In the genomic region with DNA sequence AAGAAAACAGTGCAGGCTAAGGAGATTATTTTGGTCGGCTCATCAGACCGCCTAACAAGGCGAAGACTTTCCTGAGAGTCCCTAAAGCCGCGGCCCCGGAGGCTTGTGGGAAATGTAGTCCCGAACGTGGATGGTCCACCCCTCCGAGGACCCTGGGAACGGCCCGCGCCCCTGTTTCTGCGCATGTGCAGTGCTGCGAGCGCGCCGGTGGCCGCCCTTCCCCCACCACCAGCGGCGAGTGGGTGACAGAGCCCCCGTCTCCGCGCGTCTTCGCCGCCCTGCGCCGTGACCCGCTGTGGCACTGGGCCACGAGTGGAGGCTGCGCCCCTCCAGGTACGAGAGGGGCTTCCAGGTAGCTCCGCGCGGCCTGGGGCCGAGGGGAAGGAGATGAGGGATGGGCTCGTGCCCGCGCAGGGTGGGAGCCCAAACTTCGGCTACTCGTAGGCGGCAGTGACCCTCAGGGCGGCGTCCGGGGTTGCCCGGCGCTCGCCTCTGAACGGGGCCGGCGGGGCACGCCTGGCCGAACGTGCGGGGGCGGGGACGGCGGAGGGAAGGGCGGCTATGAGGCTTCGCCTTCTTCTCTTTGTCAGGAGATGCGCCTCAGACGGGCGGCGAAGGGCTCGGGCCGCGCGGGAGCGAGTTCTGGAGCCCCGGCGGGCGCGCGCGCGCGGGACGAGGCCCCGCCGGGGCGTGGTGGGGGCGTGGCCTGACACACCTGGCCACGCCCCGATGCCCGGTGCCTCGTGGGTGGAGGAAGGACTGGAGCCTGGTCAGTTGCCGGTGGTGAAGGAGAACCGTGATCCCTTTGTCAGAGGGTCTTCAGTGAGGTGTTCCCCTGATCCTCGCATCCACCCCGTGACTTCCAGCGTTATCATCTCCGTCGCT, we compare ENCODE assay signal across 8 cellular contexts. TPM values are rescaled to one million over a fixed set of nuclear protein-coding genes. Genes with fewer than 3 reads are reported as not detected.
A peak's percentile ranks its signal among the peaks of the same experiment; 100 is the strongest.
DNase-seq lines count a peak whose midpoint lies in the region; ATAC-seq and TF ChIP-seq lines count a peak whose summit lies in the region.

A gene (plus strand): TSS at position 214 of the 885 bp plus-strand sequence. CDS start 4,428 bp downstream, outside the sequence.

- in situ Hi-C loops in Panc1 (cut with HindIII; ENCODE audit: low pct_unique_long_range_greater_than_20kb, low sequenced_read_pairs) = no loop called here

- H4K20me1 ChIP-seq in KMS-11 (ENCODE audit: insufficient read depth) = no peaks in the 10 kb centered on the region

- BruUV-seq in Panc1 (replicated peaks; lab: Mats Ljungman, UMichigan) = no TSS peak

- no peaks in the 10 kb centered on the region for H3K27me3 ChIP-seq in KMS-11 (ENCODE audit: insufficient read depth, low read depth)
- no peaks in the 10 kb centered on the region for H3K27me3 ChIP-seq in Panc1 (ENCODE audit: control insufficient read depth, insufficient read depth, low read length)
- no peaks in the 10 kb centered on the region for H3K27me3 ChIP-seq in muscle layer of colon (ENCODE audit: control insufficient read depth in 1 of 2, insufficient read depth in 2 of 2, low read length in 2 of 2)

- H3K9me3 ChIP-seq in Panc1 (ENCODE audit: control insufficient read depth, insufficient read depth, low read depth, low read length) (peaks cover 24% of the 10 kb centered on the region; the same call in 1 of the 2 replicates), muscle layer of colon (ENCODE audit: low read length) (no peaks in the 10 kb centered on the region)

- H3K36me3 ChIP-seq in KMS-11 (ENCODE audit: insufficient read depth) = no peaks in the 10 kb centered on the region; the same call in 1 of the 2 replicates
- H3K36me3 ChIP-seq in Panc1 (ENCODE audit: control insufficient read depth, insufficient read depth, low read length) = no peaks in the 10 kb centered on the region
- H3K36me3 ChIP-seq in muscle layer of colon (ENCODE audit: insufficient read depth, low read length) = peaks cover 7% of the 10 kb centered on the region

- no peaks in the 10 kb centered on the region for H3K27me3 Mint-ChIP-seq in activated T-cell treated with anti-CD3 and anti-CD28 coated beads, Interleukin-2, amount 50 U/mL, for 24 hours

- ATAC-seq in GM21786 (IDR thresholded peaks at IDR 0.05; ENCODE audit: unreplicated experiment) (peak; percentile 87), Panc1 (peak; percentile 95), esophagus mucosa (peak; percentile 96)

- H3K4me3 ChIP-seq in KMS-11 (IDR thresholded peaks at IDR 0.05; ENCODE audit: insufficient read depth, low read depth, low read length) = peak within 1 kb of the TSS; percentile 33
- peak within 1 kb of the TSS; percentile 76 to 85 for H3K4me3 ChIP-seq in Panc1 (ENCODE audit: low read depth in 2 of 2, low read length in 2 of 2)
- peak within 1 kb of the TSS; percentile 84 to 100 for H3K4me3 ChIP-seq in muscle layer of colon (ENCODE audit: low read depth in 1 of 2, low read length in 2 of 2)

- H3K79me2 ChIP-seq in KMS-11 (ENCODE audit: insufficient read depth, low read depth) = peaks cover 19% of the 10 kb centered on the region; the same call in 1 of the 2 replicates

- CTCF ChIA-PET in Panc1 (lab: Charles Lee) = no interaction called here

- H3K27ac Mint-ChIP-seq in activated T-cell treated with anti-CD3 and anti-CD28 coated beads, Interleukin-2, amount 50 U/mL, for 24 hours = peak within 1 kb of the TSS; percentile 89

- peaks cover 22% of the 10 kb centered on the region for H3K9me3 Mint-ChIP-seq in activated T-cell treated with anti-CD3 and anti-CD28 coated beads, Interleukin-2, amount 50 U/mL, for 24 hours

- peak within 1 kb of the TSS; percentile 88 for H3K4me3 Mint-ChIP-seq in activated T-cell treated with anti-CD3 and anti-CD28 coated beads, Interleukin-2, amount 50 U/mL, for 24 hours

- peak within 1 kb of the TSS; percentile 99 for H2AFZ ChIP-seq in KMS-11 (ENCODE audit: low read depth)

- DNase-seq in DMS79 treated with DMSO at 0.1 percent for 48 hours (lab: John Stamatoyannopoulos, UW) (peak; percentile 72), Panc1 (ENCODE audit: low read depth, low spot score) (no peak)
- DNase-seq in activated T-cell treated with anti-CD3 and anti-CD28 coated beads, Interleukin-2, amount 50 U/mL, for 24 hours = peak; percentile 97
- DNase-seq in stimulated activated CD8-positive, alpha-beta memory T cell treated with anti-CD3 and anti-CD28 coated beads, Interleukin-7, amount 100 ng/mL, for 1 hour (ENCODE audit: low read depth in 2 of 2) = peak; percentile 91 to 92

- peak within 1 kb of the TSS; percentile 67 for H3K4me2 ChIP-seq in KMS-11

- intact Hi-C loops in Panc1 (cut with micrococcal nuclease; ENCODE audit: unreplicated experiment) = no loop called here

- H3K4me1 ChIP-seq in KMS-11 (ENCODE audit: low read depth, poor library complexity, severe bottlenecking) (peaks cover 6% of the 10 kb centered on the region), Panc1 (ENCODE audit: control insufficient read depth, insufficient read depth, low read length) (no peaks in the 10 kb centered on the region), muscle layer of colon (ENCODE audit: insufficient read depth, low read length) (peaks cover 8% of the 10 kb centered on the region)

- POLR2A ChIA-PET in Panc1 (lab: Charles Lee) = interaction anchor here (0.6 kb wide), 1 partner anchor 24 kb away, joined by 4 read pairs; no protein-coding TSS in a partner anchor

- peaks cover 44% of the 10 kb centered on the region for H3K4me1 Mint-ChIP-seq in activated T-cell treated with anti-CD3 and anti-CD28 coated beads, Interleukin-2, amount 50 U/mL, for 24 hours (ENCODE audit: low read depth)

- H3K9ac ChIP-seq in KMS-11 (peak within 1 kb of the TSS; percentile 93), muscle layer of colon (ENCODE audit: low read length) (peak within 1 kb of the TSS; percentile 39)

- H3K36me3 Mint-ChIP-seq in activated T-cell treated with anti-CD3 and anti-CD28 coated beads, Interleukin-2, amount 50 U/mL, for 24 hours (ENCODE audit: low read depth) = peaks cover 41% of the 10 kb centered on the region

- TF ChIP-seq CTCF in KMS-11 (conservative IDR thresholded peaks at IDR 0.05; ENCODE audit: low read depth, low read length) (no peak), Panc1 (IDR thresholded peaks at IDR 0.05) (no peak)

- H3K27ac ChIP-seq in KMS-11 (peak within 1 kb of the TSS; percentile 82), Panc1 (ENCODE audit: low read length) (peak within 1 kb of the TSS; percentile 84), muscle layer of colon (ENCODE audit: low read depth, low read length) (peak within 1 kb of the TSS; percentile 100)

RNA-seq across cellular contexts. Expression of the gene that starts here (rescaled TPM):
- total RNA-seq in Panc1 (2021; ENCODE audit: unreplicated experiment) (10.0 TPM), esophagus mucosa (4.3 TPM)
- 8.3 TPM for polyA plus RNA-seq in Panc1 (2012; ENCODE audit: insufficient read length)

Comparison
In these comparisons a context has a peak if more than half of its experiments do, and no peak if none do; other contexts are left out.
1. H3K4me3 ChIP-seq: peak in every context shown above with its lines; median percentile 92 in muscle layer of colon; 80 in Panc1; 33 in KMS-11.